Comparison of ENCODE assay signal across 11 cellular contexts in the genomic region with DNA sequence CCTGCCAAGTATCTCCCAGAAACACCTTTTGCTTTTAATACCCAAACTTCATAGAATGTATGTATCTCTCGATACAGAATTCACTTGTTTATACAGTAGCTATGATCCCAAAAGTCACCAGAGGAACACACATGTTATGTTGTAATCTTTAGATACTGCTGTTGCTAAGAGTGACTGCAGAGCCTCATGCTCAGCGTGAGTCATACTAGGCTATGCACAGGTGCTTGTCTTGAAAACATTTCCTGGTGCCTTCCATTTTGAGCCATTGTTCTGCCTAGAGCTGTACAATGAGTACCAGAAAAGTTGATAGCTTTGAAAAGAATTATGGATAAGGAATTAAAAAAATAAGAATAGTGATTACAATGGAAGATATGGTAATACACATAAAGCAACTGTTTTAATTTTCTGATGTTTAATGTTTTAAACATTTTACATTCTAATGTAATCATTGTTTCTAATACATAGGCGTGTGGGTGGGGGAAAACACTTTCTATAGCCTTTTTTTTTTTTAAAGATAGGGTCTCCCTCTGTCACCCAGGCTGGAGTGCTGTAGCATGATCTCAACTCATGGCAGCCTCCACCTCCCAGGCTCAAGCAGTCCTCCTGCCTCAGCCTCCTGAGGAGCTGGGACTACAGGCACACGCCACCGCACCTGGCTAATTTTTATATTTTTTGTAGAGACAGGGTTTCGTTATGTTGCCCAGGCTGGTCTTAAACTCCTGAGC.
DNase-seq lines count a peak whose midpoint lies in the region; ATAC-seq, FAIRE-seq and TF ChIP-seq lines count a peak whose summit lies in the region.
"Had no signal": no experiment of that assay in that cellular context is flagged by ENCODE, and none has a peak within 500 bp of the region (broad histone marks: within the 10 kb centered on the region; RNA-seq: fewer than 3 reads in every experiment).

No MANE protein-coding gene starts in this region.

- H3K9me2 ChIP-seq in PC-3 (replicated peaks; ENCODE audit: low read length): no peaks in the 10 kb centered on the region

- H3K9me3 Mint-ChIP-seq in Caco-2 (ENCODE audit: unreplicated experiment): peaks cover 10% of the 10 kb centered on the region

- no peaks in the 10 kb centered on the region for H3K79me2 ChIP-seq in PC-3 (ENCODE audit: low read length)

- no peaks in the 10 kb centered on the region for H3K36me3 Mint-ChIP-seq in Caco-2 (ENCODE audit: insufficient read depth, unreplicated experiment)
- H3K36me3 Mint-ChIP-seq: activated CD8-positive, alpha-beta memory T cell treated with anti-CD3 and anti-CD28 coated beads, Interleukin-2, amount 10 ng/mL, durations not matched to agents 7 days and 5 days; CD8-positive, alpha-beta memory T cell had no signal

- TF ChIP-seq CTCF in HEK293 (tag by site-specific recombination; IDR thresholded peaks at IDR 0.05) (no peak), PC-3 (conservative IDR thresholded peaks at IDR 0.05; ENCODE audit: low read depth, low read length) (no peak), esophagus squamous epithelium (IDR thresholded peaks at IDR 0.05) (no peak), lower leg skin (IDR thresholded peaks at IDR 0.05) (no peak), Caco-2 (IDR thresholded peaks at IDR 0.05; ENCODE audit: insufficient read depth in 1 of 2, low read depth in 1 of 2, low read length in 1 of 2, severe bottlenecking in 1 of 2, unreplicated experiment in 1 of 2) (no peak)

- H3K4me3 ChIP-seq in HEK293 (ENCODE audit: low read depth, low read length) (no peak overlapping the region), PC-3 (ENCODE audit: low read length) (no peak overlapping the region), esophagus squamous epithelium (no peak overlapping the region), small intestine (ENCODE audit: low read depth in 1 of 2, low read length in 2 of 2) (no peak overlapping the region), lower leg skin (ENCODE audit: low read depth, poor library complexity, severe bottlenecking) (no peak overlapping the region), Caco-2 (ENCODE audit: low read depth, low read length) (no peak overlapping the region)
- H3K4me3 ChIP-seq: HAP-1 had no signal

- no peaks in the 10 kb centered on the region for H3K27me3 ChIP-seq in PC-3 (ENCODE audit: low read length)
- H3K27me3 ChIP-seq in esophagus squamous epithelium: no peaks in the 10 kb centered on the region
- H3K27me3 ChIP-seq in small intestine (ENCODE audit: control insufficient read depth in 2 of 2, insufficient read depth in 2 of 2, low read length in 2 of 2): no peaks in the 10 kb centered on the region
- H3K27me3 ChIP-seq in Caco-2 (replicated peaks; ENCODE audit: control insufficient read depth, insufficient read depth, low read length): no peaks in the 10 kb centered on the region

- intact Hi-C loops in PC-3 (cut with micrococcal nuclease): no loop called here
- intact Hi-C loops in esophagus squamous epithelium (cut with DNase I): no loop called here
- intact Hi-C loops in lower leg skin (cut with DNase I; ENCODE audit: low total_unique reads): no loop called here
- intact Hi-C loops in Caco-2 (cut with micrococcal nuclease; ENCODE audit: unreplicated experiment): no loop called here

- FAIRE-seq in small intestine (lab: Jason Lieb, UNC): no peak

- H4K20me1 ChIP-seq in PC-3 (ENCODE audit: low read length): no peaks in the 10 kb centered on the region

- no peaks in the 10 kb centered on the region for H3F3A ChIP-seq in PC-3 (ENCODE audit: low read length, unreplicated experiment)

- POLR2A ChIA-PET in HEK293 (lab: Yijun Ruan, JAX) (interaction anchor here (0.7 kb wide), 1 partner anchor 81 kb away, joined by 4 read pairs; no protein-coding TSS in a partner anchor), PC-3 (lab: Charles Lee; ENCODE audit: unreplicated experiment) (interaction anchor here (0.5 kb wide), 1 partner anchor 148 kb away, joined by 3 read pairs; no protein-coding TSS in a partner anchor), Caco-2 (lab: Charles Lee) (no interaction called here)

- BruUV-seq in PC-3 (replicated peaks; lab: Mats Ljungman, UMichigan) (no TSS peak), Caco-2 (replicated peaks; lab: Mats Ljungman, UMichigan) (no TSS peak)

- H3K4me1 Mint-ChIP-seq in Caco-2 (ENCODE audit: low read depth, unreplicated experiment): no peaks in the 10 kb centered on the region
- H3K4me1 Mint-ChIP-seq: activated CD8-positive, alpha-beta memory T cell treated with anti-CD3 and anti-CD28 coated beads, Interleukin-2, amount 10 ng/mL, durations not matched to agents 7 days and 5 days; CD8-positive, alpha-beta memory T cell had no signal

- H3K4me1 ChIP-seq in HEK293 (ENCODE audit: control insufficient read depth, insufficient read depth, low read length): no peaks in the 10 kb centered on the region
- H3K4me1 ChIP-seq in PC-3 (ENCODE audit: insufficient read depth, low read length): peaks cover 6% of the 10 kb centered on the region; the same call in 1 of the 2 replicates
- peaks cover 0 to under 1% (median 0%) of the 10 kb centered on the region in 3 donors for H3K4me1 ChIP-seq in esophagus squamous epithelium
- H3K4me1 ChIP-seq in small intestine (ENCODE audit: control insufficient read depth in 2 of 2, insufficient read depth in 1 of 2, low read depth in 1 of 2, low read length in 1 of 2): no peaks in the 10 kb centered on the region
- H3K4me1 ChIP-seq in Caco-2: peaks cover 22% of the 10 kb centered on the region

- peak; percentile 33; the same call in 1 of the 2 replicates for ATAC-seq in PC-3
- ATAC-seq in GM21447 (IDR thresholded peaks at IDR 0.05; ENCODE audit: unreplicated experiment): no peak
- ATAC-seq: activated CD8-positive, alpha-beta memory T cell treated with anti-CD3 and anti-CD28 coated beads, Interleukin-2, amount 10 ng/mL, durations not matched to agents 7 days and 5 days; right cardiac atrium had no signal

- WGBS in esophagus squamous epithelium, 2 donors: 67 to 76% methylated on average over 6 of the region's 6 CpGs
- WGBS in small intestine, 3 donors: 84 to 87% (median 85%) methylated on average over 6 of the region's 6 CpGs
- 81 to 82% methylated on average over 6 of the region's 6 CpGs for WGBS in lower leg skin, 2 donors

- H3K27me3 Mint-ChIP-seq in Caco-2 (ENCODE audit: insufficient read depth, unreplicated experiment): no peaks in the 10 kb centered on the region

- CTCF ChIA-PET in HEK293 (lab: Yijun Ruan, JAX): interaction anchor here (0.6 to 0.7 kb wide), 4 partner anchors 78 to 287 kb away, joined by 3 to 5 read pairs (median 4); no protein-coding TSS in a partner anchor
- CTCF ChIA-PET in PC-3 (lab: Charles Lee): no interaction called here
- CTCF ChIA-PET in Caco-2 (lab: Charles Lee): no interaction called here

- TF ChIP-seq POLR2A in esophagus squamous epithelium (IDR thresholded peaks at IDR 0.05) (no peak), lower leg skin (IDR thresholded peaks at IDR 0.05) (no peak)

- H3K27ac ChIP-seq in HEK293 (ENCODE audit: extremely low read depth, low read depth, low read length): no peak overlapping the region
- no peak overlapping the region for H3K27ac ChIP-seq in PC-3 (ENCODE audit: low read length)
- H3K27ac ChIP-seq in esophagus squamous epithelium: peak overlapping the region in 3 of 4 donors; percentile 49 to 68 (median 63)
- H3K27ac ChIP-seq in small intestine (ENCODE audit: low read depth in 1 of 2, low read length in 1 of 2): no peak overlapping the region

- no peak overlapping the region for H3K4me3 Mint-ChIP-seq in Caco-2 (ENCODE audit: unreplicated experiment)
- H3K4me3 Mint-ChIP-seq: activated CD8-positive, alpha-beta memory T cell treated with anti-CD3 and anti-CD28 coated beads, Interleukin-2, amount 10 ng/mL, durations not matched to agents 7 days and 5 days; CD8-positive, alpha-beta memory T cell had no signal

- H3K9me3 ChIP-seq in HEK293 (ENCODE audit: control insufficient read depth, insufficient read depth, low read depth, low read length): no peaks in the 10 kb centered on the region
- H3K9me3 ChIP-seq in PC-3 (ENCODE audit: low read length): no peaks in the 10 kb centered on the region
- H3K9me3 ChIP-seq in esophagus squamous epithelium: peaks cover 0 to 6% (median 0%) of the 10 kb centered on the region in 3 donors
- no peaks in the 10 kb centered on the region for H3K9me3 ChIP-seq in small intestine (ENCODE audit: control insufficient read depth, low read depth)
- no peaks in the 10 kb centered on the region for H3K9me3 ChIP-seq in Caco-2

- H3K9ac ChIP-seq in PC-3 (ENCODE audit: low read length): no peak overlapping the region

- no peak overlapping the region for H2AFZ ChIP-seq in PC-3 (ENCODE audit: low read length)

- H3K36me3 ChIP-seq in HEK293 (ENCODE audit: control insufficient read depth in 2 of 2, insufficient read depth in 1 of 2, low read length in 2 of 2) (no peaks in the 10 kb centered on the region), PC-3 (ENCODE audit: low read depth, low read length) (no peaks in the 10 kb centered on the region), esophagus squamous epithelium (no peaks in the 10 kb centered on the region), small intestine (ENCODE audit: control insufficient read depth in 2 of 2, insufficient read depth in 2 of 2, low read length in 2 of 2) (no peaks in the 10 kb centered on the region), Caco-2 (ENCODE audit: control insufficient read depth, insufficient read depth, low read length) (no peaks in the 10 kb centered on the region)
- H3K36me3 ChIP-seq: HAP-1 had no signal

- DNase-seq in PC-3 (peak; percentile 34), esophagus squamous epithelium (lab: John Stamatoyannopoulos, UW) (no peak), small intestine (peak; percentile 33), lower leg skin (ENCODE audit: low spot score in 2 of 2) (no peak), Caco-2 (no peak)
- DNase-seq: activated CD8-positive, alpha-beta memory T cell treated with anti-CD3 and anti-CD28 coated beads, Interleukin-2, amount 10 ng/mL, durations not matched to agents 7 days and 5 days; CD8-positive, alpha-beta memory T cell; right cardiac atrium had no signal

- H3K4me2 ChIP-seq in PC-3 (ENCODE audit: low read length): no peak overlapping the region

- H3K27ac Mint-ChIP-seq in Caco-2 (ENCODE audit: unreplicated experiment): no peak overlapping the region
- H3K27ac Mint-ChIP-seq: activated CD8-positive, alpha-beta memory T cell treated with anti-CD3 and anti-CD28 coated beads, Interleukin-2, amount 10 ng/mL, durations not matched to agents 7 days and 5 days; CD8-positive, alpha-beta memory T cell had no signal

TF ChIP-seq in HEK293, 187 proteins besides CTCF, POLR2A, EP300 and RAD21:
- TF ChIP-seq GLI4 (tag by site-specific recombination; IDR thresholded peaks at IDR 0.05) (no peak), SCRT2 (tag by site-specific recombination; IDR thresholded peaks at IDR 0.05) (0 out of 2 replicates have a peak, but pooled peaks have one; percentile 39)

Comparison
In these comparisons a context has a peak if more than half of its experiments do, and no peak if none do; other contexts are left out.
1. H3K27ac ChIP-seq: peak in esophagus squamous epithelium (3 of 4); none in HEK293 (single experiment), PC-3 (single experiment) and small intestine (0 of 2).
2. DNase-seq: peak in PC-3 (single experiment) and small intestine (single experiment); none in esophagus squamous epithelium (single experiment), lower leg skin (0 of 2) and Caco-2 (0 of 2).